ENCODE assay signal across 8 cellular contexts in the genomic region with DNA sequence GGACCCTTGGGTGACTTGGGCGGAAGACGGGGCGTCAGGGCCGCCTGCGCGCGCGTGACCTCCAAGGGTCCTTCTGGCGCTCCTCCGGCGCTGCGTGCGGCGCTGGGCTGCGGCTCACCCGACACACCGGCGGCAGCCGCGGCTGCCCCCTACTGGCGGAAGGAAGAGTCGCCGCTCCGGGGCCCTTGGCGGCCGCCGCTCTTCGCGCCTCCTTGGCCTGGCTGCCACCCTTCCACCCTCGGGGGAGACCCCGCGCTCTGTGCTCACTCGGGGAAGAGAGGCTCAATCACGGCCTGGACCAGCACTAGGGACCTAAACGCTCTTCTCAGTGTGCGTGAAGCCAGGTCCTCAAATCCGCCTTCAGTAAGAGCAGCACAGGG.
DNase-seq lines count a peak whose midpoint lies in the region; ATAC-seq and TF ChIP-seq lines count a peak whose summit lies in the region.

No MANE protein-coding gene starts in this region.

- peak overlapping the region; percentile 51 for H3K4me3 Mint-ChIP-seq in CD8-positive, alpha-beta T cell
- H3K4me3 Mint-ChIP-seq in T-helper 2 cell treated with Interferon-gamma antibody and Interleukin-4, amounts not matched to agents 5 μg/mL and 100 μg/mL, for 36 hours: peak overlapping the region; percentile 50
- no peak overlapping the region for H3K4me3 Mint-ChIP-seq in Caco-2 (ENCODE audit: unreplicated experiment)

- peaks cover 8% of the 10 kb centered on the region for H3K4me1 Mint-ChIP-seq in CD8-positive, alpha-beta T cell (ENCODE audit: low read depth)
- no peaks in the 10 kb centered on the region for H3K4me1 Mint-ChIP-seq in T-helper 2 cell treated with Interferon-gamma antibody and Interleukin-4, amounts not matched to agents 5 μg/mL and 100 μg/mL, for 36 hours (ENCODE audit: low read depth)
- no peaks in the 10 kb centered on the region for H3K4me1 Mint-ChIP-seq in Caco-2 (ENCODE audit: low read depth, unreplicated experiment)

- no peaks in the 10 kb centered on the region for H3K36me3 Mint-ChIP-seq in CD8-positive, alpha-beta T cell
- H3K36me3 Mint-ChIP-seq in T-helper 2 cell treated with Interferon-gamma antibody and Interleukin-4, amounts not matched to agents 5 μg/mL and 100 μg/mL, for 36 hours (ENCODE audit: low read depth): no peaks in the 10 kb centered on the region
- H3K36me3 Mint-ChIP-seq in Caco-2 (ENCODE audit: insufficient read depth, unreplicated experiment): no peaks in the 10 kb centered on the region

- H3K4me1 ChIP-seq in CD8-positive, alpha-beta T cell (ENCODE audit: insufficient read depth, low read length): peaks cover 4% of the 10 kb centered on the region
- no peaks in the 10 kb centered on the region for H3K4me1 ChIP-seq in Caco-2

- H3K27ac ChIP-seq in CD8-positive, alpha-beta T cell (ENCODE audit: low read depth, low read length): no peak overlapping the region

- H3K27me3 Mint-ChIP-seq in CD8-positive, alpha-beta T cell (ENCODE audit: low read depth): peaks cover 42% of the 10 kb centered on the region
- peaks cover 27% of the 10 kb centered on the region for H3K27me3 Mint-ChIP-seq in T-helper 2 cell treated with Interferon-gamma antibody and Interleukin-4, amounts not matched to agents 5 μg/mL and 100 μg/mL, for 36 hours (ENCODE audit: low read depth)
- H3K27me3 Mint-ChIP-seq in Caco-2 (ENCODE audit: insufficient read depth, unreplicated experiment): peaks cover 19% of the 10 kb centered on the region

- no TSS peak for BruUV-seq in Caco-2 (replicated peaks; lab: Mats Ljungman, UMichigan)

- DNase-seq in CD8-positive, alpha-beta T cell: peak; percentile 9 to 58 (median 21)
- peak; percentile 38 for DNase-seq in T-helper 2 cell treated with Interferon-gamma antibody and Interleukin-4, amounts not matched to agents 5 μg/mL and 100 μg/mL, for 36 hours (ENCODE audit: low spot score)
- peak; percentile 36 to 42 for DNase-seq in cardiac fibroblast (ENCODE audit: low read depth in 2 of 2)
- peak; percentile 79 for DNase-seq in left kidney (ENCODE audit: low read depth, low spot score)
- peak; percentile 58 to 76 for DNase-seq in stimulated activated CD4-positive, alpha-beta T cell treated with anti-CD3 and anti-CD28 coated beads, Interleukin-2, amount 100 ng/mL, for 24 hours
- no peak for DNase-seq in Caco-2

- no peak for TF ChIP-seq CTCF in CD8-positive, alpha-beta T cell (IDR thresholded peaks at IDR 0.05)
- TF ChIP-seq CTCF in cardiac fibroblast (IDR thresholded peaks at IDR 0.05; ENCODE audit: low read depth, low read length): peak; percentile 41
- peak in 1 of 2 experiments; percentile 25 for TF ChIP-seq CTCF in Caco-2 (IDR thresholded peaks at IDR 0.05; ENCODE audit: insufficient read depth in 1 of 2, low read depth in 1 of 2, low read length in 1 of 2, severe bottlenecking in 1 of 2, unreplicated experiment in 1 of 2)

- no peaks in the 10 kb centered on the region for H3K9me3 Mint-ChIP-seq in CD8-positive, alpha-beta T cell
- no peaks in the 10 kb centered on the region for H3K9me3 Mint-ChIP-seq in T-helper 2 cell treated with Interferon-gamma antibody and Interleukin-4, amounts not matched to agents 5 μg/mL and 100 μg/mL, for 36 hours
- no peaks in the 10 kb centered on the region for H3K9me3 Mint-ChIP-seq in Caco-2 (ENCODE audit: unreplicated experiment)

- CTCF ChIA-PET in CD8-positive, alpha-beta T cell (lab: Charles Lee): interaction anchor here (1.0 to 2.5 kb wide), 3 partner anchors 9 to 13 kb away, joined by 4 to 11 read pairs (median 4); no protein-coding TSS in a partner anchor
- CTCF ChIA-PET in Caco-2 (lab: Charles Lee): no interaction called here

- no peaks in the 10 kb centered on the region for H3K9me3 ChIP-seq in CD8-positive, alpha-beta T cell (ENCODE audit: low read length)
- no peaks in the 10 kb centered on the region for H3K9me3 ChIP-seq in Caco-2

- no peak overlapping the region for H3K27ac Mint-ChIP-seq in CD8-positive, alpha-beta T cell
- H3K27ac Mint-ChIP-seq in T-helper 2 cell treated with Interferon-gamma antibody and Interleukin-4, amounts not matched to agents 5 μg/mL and 100 μg/mL, for 36 hours: no peak overlapping the region
- H3K27ac Mint-ChIP-seq in Caco-2 (ENCODE audit: unreplicated experiment): no peak overlapping the region

- peak overlapping the region; percentile 54 for H3K4me3 ChIP-seq in CD8-positive, alpha-beta T cell (ENCODE audit: low read depth, low read length)
- H3K4me3 ChIP-seq in cardiac fibroblast (replicated peaks in 1 of 2; ENCODE audit: low read depth in 2 of 2, low read length in 2 of 2) (peak overlapping the region; percentile 45 to 53), Caco-2 (ENCODE audit: low read depth, low read length) (no peak overlapping the region)

- H3K36me3 ChIP-seq in CD8-positive, alpha-beta T cell (ENCODE audit: insufficient read depth, low read length): no peaks in the 10 kb centered on the region
- no peaks in the 10 kb centered on the region for H3K36me3 ChIP-seq in Caco-2 (ENCODE audit: control insufficient read depth, insufficient read depth, low read length)

- ATAC-seq in CD8-positive, alpha-beta T cell: peak; percentile 56
- ATAC-seq in GM19438 (IDR thresholded peaks at IDR 0.05; ENCODE audit: low read depth, unreplicated experiment) (peak; percentile 85), HG03469 (IDR thresholded peaks at IDR 0.05; ENCODE audit: unreplicated experiment) (peak; percentile 74)

- POLR2A ChIA-PET in CD8-positive, alpha-beta T cell (lab: Charles Lee): no interaction called here
- POLR2A ChIA-PET in Caco-2 (lab: Charles Lee): no interaction called here

- intact Hi-C loops in CD8-positive, alpha-beta T cell (cut with DNase I, micrococcal nuclease): no loop called here
- intact Hi-C loops in Caco-2 (cut with micrococcal nuclease; ENCODE audit: unreplicated experiment): no loop called here

- no peaks in the 10 kb centered on the region for H3K27me3 ChIP-seq in CD8-positive, alpha-beta T cell (ENCODE audit: insufficient read depth, low read length)
- H3K27me3 ChIP-seq in Caco-2 (replicated peaks; ENCODE audit: control insufficient read depth, insufficient read depth, low read length): no peaks in the 10 kb centered on the region

Comparison
In these comparisons a context has a peak if more than half of its experiments do, and no peak if none do; other contexts are left out.
1. DNase-seq: peak in CD8-positive, alpha-beta T cell (7 of 7), T-helper 2 cell treated with Interferon-gamma antibody and Interleukin-4, amounts not matched to agents 5 μg/mL and 100 μg/mL, for 36 hours (single experiment), cardiac fibroblast (2 of 2), left kidney (single experiment) and stimulated activated CD4-positive, alpha-beta T cell treated with anti-CD3 and anti-CD28 coated beads, Interleukin-2, amount 100 ng/mL, for 24 hours (2 of 2); none in Caco-2 (0 of 2).
2. Peak in every context shown above with its lines, with median percentiles within 50 percentile points of each other: ATAC-seq.